Comparison of ENCODE assay signal across 20 cellular contexts in genomic region chr14:78690836-78691235, GRCh38.
DNase-seq lines count a peak whose midpoint lies in the region; ATAC-seq, FAIRE-seq and TF ChIP-seq lines count a peak whose summit lies in the region.
"Had no signal": no experiment of that assay in that cellular context is flagged by ENCODE, and none has a peak within 500 bp of the region (broad histone marks: within the 10 kb centered on the region; RNA-seq: fewer than 3 reads in every experiment).

No MANE protein-coding gene starts in this region.

- ATAC-seq in A549: no peak
- ATAC-seq in sciatic nerve: no peak
- ATAC-seq: Panc1 had no signal

- no peak for TF ChIP-seq RAD21 in A549 (conservative IDR thresholded peaks at IDR 0.05 in 1 of 2, IDR thresholded peaks at IDR 0.05 in 1 of 2)

- no peak overlapping the region for H3K4me2 ChIP-seq in A549

- no peak overlapping the region for H3K4me3 Mint-ChIP-seq in activated CD4-positive, alpha-beta memory T cell treated with anti-CD3 and anti-CD28 coated beads, Interleukin-2, amount 10 ng/mL, durations not matched to agents 7 days and 5 days
- H3K4me3 Mint-ChIP-seq: CD4-positive, alpha-beta T cell had no signal

- TF ChIP-seq CTCF in A549 (IDR thresholded peaks at IDR 0.05) (no peak), fibroblast of the aortic adventitia (IDR thresholded peaks at IDR 0.05; ENCODE audit: insufficient read depth, low read length) (no peak)

- CTCF ChIA-PET in A549 (lab: Yijun Ruan, JAX): no interaction called here
- CTCF ChIA-PET in activated CD4-positive, alpha-beta memory T cell treated with anti-CD3 and anti-CD28 coated beads, Interleukin-2, amount 10 ng/mL, durations not matched to agents 7 days and 5 days (lab: Charles Lee): no interaction called here

- intact Hi-C loops in sciatic nerve (cut with DNase I): no loop called here

- no peaks in the 10 kb centered on the region for H3K36me3 Mint-ChIP-seq in activated CD4-positive, alpha-beta memory T cell treated with anti-CD3 and anti-CD28 coated beads, Interleukin-2, amount 10 ng/mL, durations not matched to agents 7 days and 5 days (ENCODE audit: low read depth)

- POLR2A ChIA-PET in A549 (lab: Yijun Ruan, JAX): no interaction called here
- POLR2A ChIA-PET in activated CD4-positive, alpha-beta memory T cell treated with anti-CD3 and anti-CD28 coated beads, Interleukin-2, amount 10 ng/mL, durations not matched to agents 7 days and 5 days (lab: Charles Lee): no interaction called here

- TF ChIP-seq POLR2A in A549 (IDR thresholded peaks at IDR 0.05; ENCODE audit: low read length): no peak

- H3K27me3 Mint-ChIP-seq in activated CD4-positive, alpha-beta memory T cell treated with anti-CD3 and anti-CD28 coated beads, Interleukin-2, amount 10 ng/mL, durations not matched to agents 7 days and 5 days: no peaks in the 10 kb centered on the region

- FAIRE-seq in A549 (lab: Jason Lieb, UNC): no peak
- FAIRE-seq: GM12891, GM19239 had no signal

- TF ChIP-seq EP300 in A549 (IDR thresholded peaks at IDR 0.05): no peak

- DNase-seq in A549 (ENCODE audit: low read depth in 1 of 2, low spot score in 1 of 2) (no peak), HT1080 (ENCODE audit: low read depth) (peak; percentile 2), astrocyte of the hippocampus (ENCODE audit: low read depth, low spot score) (peak; percentile 42), fibroblast of the aortic adventitia (ENCODE audit: low read depth) (peak; percentile 45), D341Med (ENCODE audit: low spot score) (no peak), sciatic nerve (ENCODE audit: low spot score) (no peak), glomerular visceral epithelial cell (ENCODE audit: extremely low spot score) (no peak)
- DNase-seq in activated CD4-positive, alpha-beta memory T cell treated with anti-CD3 and anti-CD28 coated beads, Interleukin-2, amount 10 ng/mL, durations not matched to agents 7 days and 5 days: no peak
- DNase-seq: 8988T; CD4-positive, alpha-beta T cell; EL; GOT3; KG1; NCI-H1436; NCI-H2029; NCI-H526 had no signal

- no peak overlapping the region for H3K27ac ChIP-seq in A549
- H3K27ac ChIP-seq: SJSA1 had no signal

- H3K27ac Mint-ChIP-seq in activated CD4-positive, alpha-beta memory T cell treated with anti-CD3 and anti-CD28 coated beads, Interleukin-2, amount 10 ng/mL, durations not matched to agents 7 days and 5 days: no peak overlapping the region
- H3K27ac Mint-ChIP-seq: CD4-positive, alpha-beta T cell had no signal

- no peaks in the 10 kb centered on the region for H3K4me1 ChIP-seq in A549
- H3K4me1 ChIP-seq: SJSA1 had no signal

- H3K4me3 ChIP-seq in A549: no peak overlapping the region
- no peak overlapping the region for H3K4me3 ChIP-seq in fibroblast of the aortic adventitia (ENCODE audit: low read depth, low read length)
- H3K4me3 ChIP-seq: SJSA1 had no signal

- no peaks in the 10 kb centered on the region for H3K9me3 ChIP-seq in A549
- H3K9me3 ChIP-seq: SJSA1 had no signal

- WGBS in A549 (ENCODE audit: missing lambda C conversion rate): 2% methylated on average over 2 of the region's 2 CpGs

- H3K9me3 Mint-ChIP-seq in activated CD4-positive, alpha-beta memory T cell treated with anti-CD3 and anti-CD28 coated beads, Interleukin-2, amount 10 ng/mL, durations not matched to agents 7 days and 5 days: no peaks in the 10 kb centered on the region

- H3K4me1 Mint-ChIP-seq in activated CD4-positive, alpha-beta memory T cell treated with anti-CD3 and anti-CD28 coated beads, Interleukin-2, amount 10 ng/mL, durations not matched to agents 7 days and 5 days: peaks cover 5% of the 10 kb centered on the region

TF ChIP-seq in A549, 52 proteins besides CTCF, POLR2A, EP300 and RAD21:
- TF ChIP-seq BHLHE40 (IDR thresholded peaks at IDR 0.05; ENCODE audit: low read depth, low read length) (no peak), FOSL2 (IDR thresholded peaks at IDR 0.05) (no peak), FOSL2 (CRISPR knock-in tag; IDR thresholded peaks at IDR 0.05) (peak; percentile 29; the same call in 1 of the 2 replicates)

Comparison
In these comparisons a context has a peak if more than half of its experiments do, and no peak if none do; other contexts are left out.
1. DNase-seq: peak in HT1080 (single experiment), astrocyte of the hippocampus (single experiment) and fibroblast of the aortic adventitia (single experiment); none in A549 (0 of 2), D341Med (single experiment), sciatic nerve (single experiment), glomerular visceral epithelial cell (single experiment) and activated CD4-positive, alpha-beta memory T cell treated with anti-CD3 and anti-CD28 coated beads, Interleukin-2, amount 10 ng/mL, durations not matched to agents 7 days and 5 days (single experiment).